8 cellular contexts compared by ENCODE assay signal in genomic region chr12:4421590-4422031, GRCh38. TPM values are rescaled to one million over a fixed set of nuclear protein-coding genes. Genes with fewer than 3 reads are reported as not detected.
A peak's percentile ranks its signal among the peaks of the same experiment; 100 is the strongest.
DNase-seq lines count a peak whose midpoint lies in the region; ATAC-seq and TF ChIP-seq lines count a peak whose summit lies in the region.

No MANE protein-coding gene starts in this region.

- no peaks in the 10 kb centered on the region for H3K36me3 Mint-ChIP-seq in activated CD4-positive, alpha-beta T cell treated with anti-CD3 and anti-CD28 coated beads, Interleukin-2, amount 10 ng/mL, durations not matched to agents 7 days and 5 days (ENCODE audit: low read depth)

- POLR2A ChIA-PET in activated CD4-positive, alpha-beta T cell treated with anti-CD3 and anti-CD28 coated beads, Interleukin-2, amount 10 ng/mL, durations not matched to agents 7 days and 5 days (lab: Charles Lee): no interaction called here

- TF ChIP-seq CTCF in AG09309 (IDR thresholded peaks at IDR 0.05; ENCODE audit: control insufficient read depth, insufficient read depth, low read depth, low read length, missing control alignments): peak; percentile 61

- H3K4me3 ChIP-seq in AG09309 (ENCODE audit: control insufficient read depth, low read depth, low read length): no peak overlapping the region

- no peak overlapping the region for H3K27ac Mint-ChIP-seq in activated CD4-positive, alpha-beta T cell treated with anti-CD3 and anti-CD28 coated beads, Interleukin-2, amount 10 ng/mL, durations not matched to agents 7 days and 5 days

- peak; percentile 35 for ATAC-seq in left ventricle myocardium superior
- ATAC-seq in GM21360 (IDR thresholded peaks at IDR 0.05; ENCODE audit: unreplicated experiment): no peak
- no peak for ATAC-seq in HG02973 (IDR thresholded peaks at IDR 0.05; ENCODE audit: unreplicated experiment)

- no peak for DNase-seq in AG09309 (ENCODE audit: low read depth)
- peak; percentile 3 for DNase-seq in GM04504 (ENCODE audit: low read depth)
- peak; percentile 76 for DNase-seq in NCI-H1694 (lab: John Stamatoyannopoulos, UW)
- peak; percentile 39 for DNase-seq in activated CD4-positive, alpha-beta T cell treated with anti-CD3 and anti-CD28 coated beads, Interleukin-2, amount 10 ng/mL, durations not matched to agents 7 days and 5 days
- DNase-seq in left ventricle myocardium superior: no peak
- peak; percentile 3 for DNase-seq in stimulated activated CD8-positive, alpha-beta memory T cell treated with anti-CD3 and anti-CD28 coated beads, Interleukin-12 subunit alpha, Interleukin-12 subunit beta, amount 100 ng/mL, for 1 hour (ENCODE audit: low read depth)

- CTCF ChIA-PET in activated CD4-positive, alpha-beta T cell treated with anti-CD3 and anti-CD28 coated beads, Interleukin-2, amount 10 ng/mL, durations not matched to agents 7 days and 5 days (lab: Charles Lee): interaction anchor here (0.5 kb wide), 1 partner anchor 115 kb away, joined by 6 read pairs; no protein-coding TSS in a partner anchor

- intact Hi-C loops in left ventricle myocardium superior (cut with micrococcal nuclease): no loop called here

- H3K9me3 Mint-ChIP-seq in activated CD4-positive, alpha-beta T cell treated with anti-CD3 and anti-CD28 coated beads, Interleukin-2, amount 10 ng/mL, durations not matched to agents 7 days and 5 days: no peaks in the 10 kb centered on the region

- peaks cover 7% of the 10 kb centered on the region for H3K27me3 Mint-ChIP-seq in activated CD4-positive, alpha-beta T cell treated with anti-CD3 and anti-CD28 coated beads, Interleukin-2, amount 10 ng/mL, durations not matched to agents 7 days and 5 days

- H3K4me3 Mint-ChIP-seq in activated CD4-positive, alpha-beta T cell treated with anti-CD3 and anti-CD28 coated beads, Interleukin-2, amount 10 ng/mL, durations not matched to agents 7 days and 5 days: no peak overlapping the region

- peaks cover 5% of the 10 kb centered on the region for H3K4me1 Mint-ChIP-seq in activated CD4-positive, alpha-beta T cell treated with anti-CD3 and anti-CD28 coated beads, Interleukin-2, amount 10 ng/mL, durations not matched to agents 7 days and 5 days

RNA-seq across cellular contexts. Expression of gene FGF6, which starts 24.0 kb away (rescaled TPM):
- not detected for total RNA-seq in activated CD4-positive, alpha-beta T cell treated with anti-CD3 and anti-CD28 coated beads, Interleukin-2, amount 10 ng/mL, durations not matched to agents 7 days and 5 days
- total RNA-seq in left ventricle myocardium superior: not detected

RNA-seq across cellular contexts. Expression of gene FGF23, which starts 42.1 kb away (rescaled TPM):
- not detected for total RNA-seq in activated CD4-positive, alpha-beta T cell treated with anti-CD3 and anti-CD28 coated beads, Interleukin-2, amount 10 ng/mL, durations not matched to agents 7 days and 5 days
- total RNA-seq in left ventricle myocardium superior: not detected

Comparison
In these comparisons a context has a peak if more than half of its experiments do, and no peak if none do; other contexts are left out.
1. DNase-seq: peak in GM04504 (single experiment), NCI-H1694 (single experiment), activated CD4-positive, alpha-beta T cell treated with anti-CD3 and anti-CD28 coated beads, Interleukin-2, amount 10 ng/mL, durations not matched to agents 7 days and 5 days (single experiment) and stimulated activated CD8-positive, alpha-beta memory T cell treated with anti-CD3 and anti-CD28 coated beads, Interleukin-12 subunit alpha, Interleukin-12 subunit beta, amount 100 ng/mL, for 1 hour (single experiment); none in AG09309 (single experiment) and left ventricle myocardium superior (single experiment).